10 cellular contexts compared by ENCODE assay signal in the genomic region with DNA sequence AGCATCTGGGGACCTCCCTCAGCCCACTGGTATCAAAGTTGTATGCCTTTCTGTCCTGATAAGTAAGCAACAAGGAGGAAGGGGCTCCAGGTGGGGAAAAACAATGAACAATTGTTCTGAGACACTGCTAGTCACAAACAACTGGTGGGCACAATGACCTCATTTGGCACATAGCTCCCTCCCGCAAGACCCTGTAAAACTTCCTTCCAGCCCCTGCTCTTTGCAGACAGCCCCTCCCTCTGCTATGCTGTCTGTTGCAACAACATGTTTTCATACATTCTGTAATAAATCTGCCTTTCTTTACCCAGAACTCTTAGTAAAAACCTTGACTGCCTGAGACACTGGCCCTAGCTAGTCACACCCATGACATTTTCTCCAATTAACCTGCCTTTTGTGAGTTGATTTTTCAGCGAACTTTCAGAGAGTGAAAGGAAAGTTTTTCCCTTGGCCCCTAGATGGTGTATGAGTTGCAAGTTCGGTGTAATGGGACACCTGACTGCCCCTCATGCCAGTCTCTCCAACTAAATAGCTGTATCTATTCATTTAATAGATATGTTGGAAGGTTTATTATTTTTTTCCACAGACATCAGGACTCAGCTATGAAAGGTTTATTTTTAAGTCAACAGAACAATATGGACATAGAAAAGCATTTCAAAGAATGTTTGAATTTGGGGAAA.
DNase-seq lines count a peak whose midpoint lies in the region; ATAC-seq and TF ChIP-seq lines count a peak whose summit lies in the region.
"Had no signal": no experiment of that assay in that cellular context is flagged by ENCODE, and none has a peak within 500 bp of the region (broad histone marks: within the 10 kb centered on the region; RNA-seq: fewer than 3 reads in every experiment).

No MANE protein-coding gene starts in this region.

- no peak overlapping the region for H3K9ac ChIP-seq in HUES48 (ENCODE audit: low read depth, low read length)

- no peak overlapping the region for H3K4me3 Mint-ChIP-seq in CD4-positive, CD25-positive, alpha-beta regulatory T cell

- no peaks in the 10 kb centered on the region for H3K9me3 ChIP-seq in CD4-positive, CD25-positive, alpha-beta regulatory T cell (ENCODE audit: control insufficient read depth in 2 of 2, low read length in 2 of 2)
- H3K9me3 ChIP-seq in HUES48 (ENCODE audit: control insufficient read depth, insufficient read depth, low read length) (no peaks in the 10 kb centered on the region), body of pancreas (no peaks in the 10 kb centered on the region), right lobe of liver (no peaks in the 10 kb centered on the region)
- H3K9me3 ChIP-seq: Peyer's patch had no signal

- 39 to 57% methylated on average over 3 of the region's 3 CpGs for WGBS in body of pancreas, 2 donors
- WGBS in right lobe of liver (ENCODE audit: insufficient coverage, low coverage, low lambda C conversion rate, missing lambda C conversion rate) = 46% methylated on average over 3 of the region's 3 CpGs

- peaks cover 67% of the 10 kb centered on the region for H3K36me3 Mint-ChIP-seq in CD4-positive, CD25-positive, alpha-beta regulatory T cell

- no peaks in the 10 kb centered on the region for H3K9me3 Mint-ChIP-seq in CD4-positive, CD25-positive, alpha-beta regulatory T cell

- peaks cover 41% of the 10 kb centered on the region for H3K36me3 ChIP-seq in CD4-positive, CD25-positive, alpha-beta regulatory T cell (ENCODE audit: control insufficient read depth, insufficient read depth, low read length)
- peaks cover 28% of the 10 kb centered on the region for H3K36me3 ChIP-seq in HUES48 (ENCODE audit: control insufficient read depth, insufficient read depth, low read length)
- peaks cover 0 to 2% of the 10 kb centered on the region in 2 donors for H3K36me3 ChIP-seq in body of pancreas (replicated peaks in 1 of 2; ENCODE audit: insufficient read depth in 1 of 2, low read depth in 2 of 2)
- H3K36me3 ChIP-seq in right lobe of liver = peaks cover 0 to 39% (median 3%) of the 10 kb centered on the region in 4 donors

- TF ChIP-seq POLR2A in body of pancreas (IDR thresholded peaks at IDR 0.05) (no peak), right lobe of liver (IDR thresholded peaks at IDR 0.05) (no peak)

- no peaks in the 10 kb centered on the region for H3K27me3 ChIP-seq in CD4-positive, CD25-positive, alpha-beta regulatory T cell (ENCODE audit: control insufficient read depth, insufficient read depth, low read length)
- H3K27me3 ChIP-seq in HUES48 (ENCODE audit: control insufficient read depth, insufficient read depth, low read length) (no peaks in the 10 kb centered on the region), body of pancreas (no peaks in the 10 kb centered on the region), right lobe of liver (no peaks in the 10 kb centered on the region)
- H3K27me3 ChIP-seq: Peyer's patch had no signal

- no peaks in the 10 kb centered on the region for H3K27me3 Mint-ChIP-seq in CD4-positive, CD25-positive, alpha-beta regulatory T cell

- peak overlapping the region; percentile 26 to 87 (median 74) for H3K27ac Mint-ChIP-seq in CD4-positive, CD25-positive, alpha-beta regulatory T cell

- ATAC-seq in CD4-positive, CD25-positive, alpha-beta regulatory T cell (ENCODE audit: low read depth in 2 of 2) = no peak
- ATAC-seq in body of pancreas = no peak
- ATAC-seq in right lobe of liver = peak; percentile 45 to 92 (median 68)
- no peak for ATAC-seq in GM21737 (IDR thresholded peaks at IDR 0.05; ENCODE audit: unreplicated experiment)

- H3K4me3 ChIP-seq in CD4-positive, CD25-positive, alpha-beta regulatory T cell (ENCODE audit: low read depth, low read length) = no peak overlapping the region
- H3K4me3 ChIP-seq in HUES48 (ENCODE audit: low read depth, low read length) (no peak overlapping the region), body of pancreas (no peak overlapping the region), right lobe of liver (no peak overlapping the region)
- H3K4me3 ChIP-seq: Peyer's patch, skin epidermis had no signal

- no peaks in the 10 kb centered on the region for H3K4me1 ChIP-seq in CD4-positive, CD25-positive, alpha-beta regulatory T cell (ENCODE audit: control insufficient read depth, insufficient read depth, low read length, poor library complexity, severe bottlenecking)
- peaks cover 11% of the 10 kb centered on the region for H3K4me1 ChIP-seq in HUES48 (ENCODE audit: control insufficient read depth, insufficient read depth, low read length)
- no peaks in the 10 kb centered on the region for H3K4me1 ChIP-seq in body of pancreas
- H3K4me1 ChIP-seq in right lobe of liver = no peaks in the 10 kb centered on the region
- H3K4me1 ChIP-seq: Peyer's patch had no signal

- TF ChIP-seq CTCF in body of pancreas (IDR thresholded peaks at IDR 0.05) (peak in 4 of 7 experiments; percentile 20 to 41 (median 20)), right lobe of liver (IDR thresholded peaks at IDR 0.05) (peak; percentile 27 to 54 (median 35))

- H3K4me1 Mint-ChIP-seq in CD4-positive, CD25-positive, alpha-beta regulatory T cell = peaks cover 0 to 2% (median 0%) of the 10 kb centered on the region in 4 donors

- peak in 1 of 3 donors; percentile 65 for DNase-seq in CD4-positive, CD25-positive, alpha-beta regulatory T cell
- no peak for DNase-seq in body of pancreas
- DNase-seq in right lobe of liver = no peak
- no peak for DNase-seq in activated effector memory CD4-positive, alpha-beta T cell treated with anti-CD3 and anti-CD28 coated beads, Interleukin-2, amount 50 U/mL, for 16 hours
- no peak for DNase-seq in NCI-H1417 treated with DMSO at 0.1 percent for 48 hours (lab: John Stamatoyannopoulos, UW)
- no peak for DNase-seq in NCI-H1694 (lab: John Stamatoyannopoulos, UW)
- DNase-seq: Peyer's patch had no signal

- intact Hi-C loops in body of pancreas (cut with DNase I) (no loop called here), right lobe of liver (cut with DNase I) (no loop called here)

- H3K27ac ChIP-seq in CD4-positive, CD25-positive, alpha-beta regulatory T cell (ENCODE audit: insufficient read depth, low read length, poor library complexity, severe bottlenecking) = no peak overlapping the region
- H3K27ac ChIP-seq in HUES48 (ENCODE audit: low read depth, low read length) (peak overlapping the region; percentile 14), body of pancreas (no peak overlapping the region), right lobe of liver (no peak overlapping the region)
- H3K27ac ChIP-seq: Peyer's patch had no signal

Comparison
In these comparisons a context has a peak if more than half of its experiments do, and no peak if none do; other contexts are left out.
1. ATAC-seq: peak in right lobe of liver (4 of 4); none in CD4-positive, CD25-positive, alpha-beta regulatory T cell (0 of 2), body of pancreas (single experiment) and GM21737 (single experiment).